In the genomic region with DNA sequence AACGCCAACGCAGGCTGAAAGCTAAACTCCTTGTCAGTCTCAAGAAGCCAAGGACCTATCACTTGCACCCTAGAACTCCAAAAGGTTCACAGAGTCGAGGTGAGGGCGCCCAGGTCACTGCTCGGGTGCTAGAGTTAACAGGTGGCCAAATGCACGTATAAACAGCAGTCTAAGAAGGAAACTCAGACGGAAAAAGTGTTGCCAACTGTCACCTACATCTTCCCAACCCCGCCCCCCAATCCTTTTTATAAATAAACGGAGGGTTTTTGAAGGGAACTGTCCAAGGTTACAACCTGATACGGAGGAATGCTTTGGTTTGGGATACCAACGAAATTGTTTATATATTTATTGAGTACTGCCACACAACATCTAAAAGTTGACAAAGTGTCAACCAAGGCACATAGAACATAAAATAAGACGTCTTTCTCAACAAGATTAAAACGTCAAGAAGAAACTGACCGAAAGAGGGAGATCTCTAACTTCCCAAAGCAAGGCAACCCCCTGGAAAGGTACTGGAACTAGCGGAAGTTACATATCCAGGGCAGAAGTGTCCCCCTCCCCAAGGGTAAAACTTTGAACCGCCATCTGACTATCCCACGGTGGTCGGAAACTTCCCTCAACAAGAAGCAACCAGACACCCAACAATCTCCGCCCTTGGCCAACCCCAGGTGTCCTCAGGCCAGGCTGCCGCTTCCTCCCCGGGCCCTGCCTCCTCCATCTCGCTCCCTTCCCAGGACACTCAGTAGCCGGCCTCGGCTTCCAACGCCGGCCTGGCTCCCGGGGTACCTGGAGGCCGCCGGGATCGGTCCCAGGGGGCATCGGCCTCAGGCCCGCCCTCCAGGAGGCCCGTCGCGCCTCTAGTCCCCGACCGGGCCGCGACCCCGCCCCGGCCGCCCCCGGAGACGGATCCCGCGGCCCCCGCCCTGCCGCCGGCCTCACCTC, we compare ENCODE assay signal across 8 cellular contexts. TPM values are rescaled to one million over a fixed set of nuclear protein-coding genes. Genes with fewer than 3 reads are reported as not detected.
A peak's percentile ranks its signal among the peaks of the same experiment; 100 is the strongest.
DNase-seq lines count a peak whose midpoint lies in the region; ATAC-seq, FAIRE-seq and TF ChIP-seq lines count a peak whose summit lies in the region.

No MANE protein-coding gene starts in this region.

- peak overlapping the region; percentile 95 for H3K4me2 ChIP-seq in BLaER1

- intact Hi-C loops in upper lobe of right lung (cut with DNase I) = no loop called here

- DNase-seq in RCC 7860 (ENCODE audit: low spot score) (peak; percentile 18), germinal center (ENCODE audit: low spot score) (peak; percentile 52), upper lobe of right lung (peak; percentile 78)

- ATAC-seq in GM18909 (IDR thresholded peaks at IDR 0.05; ENCODE audit: poor library complexity, unreplicated experiment) (peak; percentile 28), HG03139 (IDR thresholded peaks at IDR 0.05; ENCODE audit: unreplicated experiment) (peak; percentile 23), upper lobe of right lung (peak; percentile 7)

- no peaks in the 10 kb centered on the region for H3K27me3 Mint-ChIP-seq in activated naive CD4-positive, alpha-beta T cell treated with anti-CD3 and anti-CD28 coated beads, Interleukin-2, amount 50 U/mL, for 24 hours

- peak overlapping the region; percentile 70 for H2AFZ ChIP-seq in neuron (ENCODE audit: low read depth, low read length)

- H3K4me1 Mint-ChIP-seq in activated naive CD4-positive, alpha-beta T cell treated with anti-CD3 and anti-CD28 coated beads, Interleukin-2, amount 50 U/mL, for 24 hours = peaks cover 71% of the 10 kb centered on the region

- H3K4me1 ChIP-seq in BLaER1 = peaks cover 39% of the 10 kb centered on the region
- peaks cover 22% of the 10 kb centered on the region for H3K4me1 ChIP-seq in neuron (ENCODE audit: insufficient read depth, low read length)
- H3K4me1 ChIP-seq in upper lobe of right lung = peaks cover 39% of the 10 kb centered on the region

- no peaks in the 10 kb centered on the region for H3K36me3 Mint-ChIP-seq in activated naive CD4-positive, alpha-beta T cell treated with anti-CD3 and anti-CD28 coated beads, Interleukin-2, amount 50 U/mL, for 24 hours

- no peak for FAIRE-seq in RCC 7860 (lab: Jason Lieb, UNC)

- peak overlapping the region; percentile 89 for H3K9ac ChIP-seq in BLaER1

- H3K27ac Mint-ChIP-seq in activated naive CD4-positive, alpha-beta T cell treated with anti-CD3 and anti-CD28 coated beads, Interleukin-2, amount 50 U/mL, for 24 hours = peak overlapping the region; percentile 94

- H3K27me3 ChIP-seq in BLaER1 (no peaks in the 10 kb centered on the region), neuron (ENCODE audit: insufficient read depth, low read length) (no peaks in the 10 kb centered on the region), upper lobe of right lung (no peaks in the 10 kb centered on the region)

- H3K36me3 ChIP-seq in BLaER1 (no peaks in the 10 kb centered on the region), neuron (ENCODE audit: insufficient read depth, low read length) (no peaks in the 10 kb centered on the region), upper lobe of right lung (no peaks in the 10 kb centered on the region)

- H3K27ac ChIP-seq in BLaER1 = peak overlapping the region; percentile 81
- peak overlapping the region; percentile 94 for H3K27ac ChIP-seq in upper lobe of right lung

- H3K9me3 Mint-ChIP-seq in activated naive CD4-positive, alpha-beta T cell treated with anti-CD3 and anti-CD28 coated beads, Interleukin-2, amount 50 U/mL, for 24 hours = no peaks in the 10 kb centered on the region

- peak overlapping the region; percentile 94 for H3K4me3 ChIP-seq in BLaER1
- peak overlapping the region; percentile 87 for H3K4me3 ChIP-seq in neuron (ENCODE audit: low read length)
- H3K4me3 ChIP-seq in upper lobe of right lung = peak overlapping the region; percentile 97

- H3K4me3 Mint-ChIP-seq in activated naive CD4-positive, alpha-beta T cell treated with anti-CD3 and anti-CD28 coated beads, Interleukin-2, amount 50 U/mL, for 24 hours = peak overlapping the region; percentile 94

- H3K9me3 ChIP-seq in BLaER1 (no peaks in the 10 kb centered on the region), neuron (ENCODE audit: low read length) (no peaks in the 10 kb centered on the region), upper lobe of right lung (no peaks in the 10 kb centered on the region)

- TF ChIP-seq CTCF in upper lobe of right lung (IDR thresholded peaks at IDR 0.05) = peak; percentile 24

- H4K20me1 ChIP-seq in BLaER1 = peaks cover 57% of the 10 kb centered on the region

RNA-seq across cellular contexts. Expression of a gene that starts 1.0 kb away (rescaled TPM):
- total RNA-seq in upper lobe of right lung = 116 TPM

RNA-seq across cellular contexts. Expression of a gene that starts 33.7 kb away (rescaled TPM):
- total RNA-seq in upper lobe of right lung = 29.4 TPM

RNA-seq across cellular contexts. Expression of a gene that starts 46.5 kb away (rescaled TPM):
- total RNA-seq in upper lobe of right lung = 306 TPM

Comparison
In these comparisons a context has a peak if more than half of its experiments do, and no peak if none do; other contexts are left out.
1. Peak in every context shown above with its lines: DNase-seq, ATAC-seq, H3K4me3 ChIP-seq and H3K27ac ChIP-seq.
2. DNase-seq: peak in every context shown above with its lines; median percentile 78 in upper lobe of right lung; 52 in germinal center; 18 in RCC 7860.